Comparison of ENCODE assay signal across 11 cellular contexts in genomic region chr14:100557658-100558057, GRCh38. TPM values are rescaled to one million over a fixed set of nuclear protein-coding genes. Genes with fewer than 3 reads are reported as not detected.
DNase-seq lines count a peak whose midpoint lies in the region; ATAC-seq, FAIRE-seq and TF ChIP-seq lines count a peak whose summit lies in the region.
"Had no signal": no experiment of that assay in that cellular context is flagged by ENCODE, and none has a peak within 500 bp of the region (broad histone marks: within the 10 kb centered on the region; RNA-seq: fewer than 3 reads in every experiment).

No MANE protein-coding gene starts in this region.

- H3K9me3 ChIP-seq in H1 (ENCODE audit: insufficient read depth in 2 of 2, low read depth in 1 of 2, low read length in 1 of 2): no peaks in the 10 kb centered on the region

- H4K91ac ChIP-seq in H1 (replicated peaks; ENCODE audit: insufficient read length, low read length): peak overlapping the region; percentile 55

- no peaks in the 10 kb centered on the region for H3K9me3 Mint-ChIP-seq in stimulated activated naive CD8-positive, alpha-beta T cell treated with anti-CD3 and anti-CD28 coated beads, Interleukin-15, Interleukin-2, amounts not matched to agents 100 ng/mL and 50 ng/mL, for 24 hours

- no peak overlapping the region for H3K4me3 Mint-ChIP-seq in stimulated activated naive CD8-positive, alpha-beta T cell treated with anti-CD3 and anti-CD28 coated beads, Interleukin-15, Interleukin-2, amounts not matched to agents 100 ng/mL and 50 ng/mL, for 24 hours

- no peak for TF ChIP-seq EP300 in H1 (IDR thresholded peaks at IDR 0.05; ENCODE audit: borderline replicate concordance in 1 of 2, low read depth in 2 of 2, low read length in 2 of 2)

- H3K56ac ChIP-seq in H1 (replicated peaks; ENCODE audit: insufficient read length, low read depth, low read length): no peak overlapping the region

- no peaks in the 10 kb centered on the region for H3K79me1 ChIP-seq in H1 (ENCODE audit: low read depth, low read length)

- H3K36me3 ChIP-seq in H1 (ENCODE audit: control insufficient read depth in 2 of 4, insufficient read depth in 4 of 4, low read length in 3 of 4): no peaks in the 10 kb centered on the region

- no peak for ATAC-seq in stimulated activated naive CD8-positive, alpha-beta T cell treated with anti-CD3 and anti-CD28 coated beads, Interleukin-15, Interleukin-2, amounts not matched to agents 100 U/mL and 50 U/mL, for 24 hours
- no peak for ATAC-seq in GM19455 (IDR thresholded peaks at IDR 0.05; ENCODE audit: unreplicated experiment)

- H3K23me2 ChIP-seq in H1 (ENCODE audit: low read depth, low read length): no peaks in the 10 kb centered on the region

- H3K36me3 Mint-ChIP-seq in stimulated activated naive CD8-positive, alpha-beta T cell treated with anti-CD3 and anti-CD28 coated beads, Interleukin-15, Interleukin-2, amounts not matched to agents 100 ng/mL and 50 ng/mL, for 24 hours (ENCODE audit: low read depth): no peaks in the 10 kb centered on the region

- H3K27ac Mint-ChIP-seq in stimulated activated naive CD8-positive, alpha-beta T cell treated with anti-CD3 and anti-CD28 coated beads, Interleukin-15, Interleukin-2, amounts not matched to agents 100 ng/mL and 50 ng/mL, for 24 hours: peak overlapping the region; percentile 14

- H2BK12ac ChIP-seq in H1 (ENCODE audit: low read depth, low read length): 0 out of 2 replicates have a peak overlapping the region, but pooled peaks have one; percentile 23

- WGBS in H1 (ENCODE audit: extremely low coverage in 1 of 2, insufficient coverage in 1 of 2, insufficient read length in 1 of 2, insufficient replicate concordance in 2 of 2, low coverage in 1 of 2, low lambda C conversion rate in 2 of 2, missing lambda C conversion rate in 1 of 2), 2 experiments: 80% methylated on average over 11 of the region's 11 CpGs; no CpG with 5 or more reads in 1 of the 2 experiments

- H2AFZ ChIP-seq in H1 (ENCODE audit: low read length): no peak overlapping the region

- no peak for TF ChIP-seq CTCF in H1 (IDR thresholded peaks at IDR 0.05; ENCODE audit: control extremely low read depth in 1 of 3, insufficient read depth in 1 of 3, low read depth in 1 of 3, low read length in 3 of 3)

- peaks cover 12% of the 10 kb centered on the region for H3K4me1 Mint-ChIP-seq in stimulated activated naive CD8-positive, alpha-beta T cell treated with anti-CD3 and anti-CD28 coated beads, Interleukin-15, Interleukin-2, amounts not matched to agents 100 ng/mL and 50 ng/mL, for 24 hours (ENCODE audit: low read depth)

- POLR2A ChIA-PET in H1 (lab: Charles Lee; ENCODE audit: partially characterized antibody): no interaction called here

- no peak overlapping the region for H3K9ac ChIP-seq in H1 (replicated peaks in 1 of 4; ENCODE audit: extremely low read depth in 1 of 4, low read depth in 3 of 4, low read length in 3 of 4)

- no peak overlapping the region for H3K14ac ChIP-seq in H1 (ENCODE audit: insufficient read length)

- no peak overlapping the region; the same call in 1 of the 2 replicates for H2BK15ac ChIP-seq in H1 (ENCODE audit: low read length)

- no peak for TF ChIP-seq RAD21 in H1 (IDR thresholded peaks at IDR 0.05 in 1 of 2, conservative IDR thresholded peaks at IDR 0.05 in 1 of 2; ENCODE audit: low read depth in 2 of 2, low read length in 2 of 2)

- TF ChIP-seq POLR2A in H1 (IDR thresholded peaks at IDR 0.05; ENCODE audit: control extremely low read depth in 1 of 2, low read depth in 2 of 2, low read length in 2 of 2): no peak

- H3K27me3 Mint-ChIP-seq in stimulated activated naive CD8-positive, alpha-beta T cell treated with anti-CD3 and anti-CD28 coated beads, Interleukin-15, Interleukin-2, amounts not matched to agents 100 ng/mL and 50 ng/mL, for 24 hours: no peaks in the 10 kb centered on the region

- DNase-seq in stimulated activated naive CD8-positive, alpha-beta T cell treated with anti-CD3 and anti-CD28 coated beads, Interleukin-15, Interleukin-2, amounts not matched to agents 100 U/mL and 50 U/mL, for 24 hours: no peak
- peak; percentile 62 for DNase-seq in NCI-H69 (lab: John Stamatoyannopoulos, UW)
- DNase-seq in H1 (ENCODE audit: low read depth in 1 of 2, low spot score in 2 of 2): no peak
- peak; percentile 31 for DNase-seq in urothelium cell line (ENCODE audit: low spot score)
- DNase-seq in stimulated activated CD4-positive, alpha-beta T cell treated with anti-CD3 and anti-CD28 coated beads, Interleukin-4, amount 100 ng/mL, for 4 hours: no peak
- DNase-seq in middle frontal gyrus (ENCODE audit: extremely low spot score, low spot score): no peak
- DNase-seq: activated effector memory CD4-positive, alpha-beta T cell treated with anti-CD3 and anti-CD28 coated beads, Interleukin-2, amount 50 U/mL, for 16 hours; KBM-7; stimulated activated CD4-positive, alpha-beta T cell treated with anti-CD3 and anti-CD28 coated beads, Interleukin-15, amount 100 ng/mL, for 24 hours had no signal

- H3K79me2 ChIP-seq in H1 (ENCODE audit: control insufficient read depth in 1 of 2, insufficient read depth in 2 of 2, low read length in 2 of 2): no peaks in the 10 kb centered on the region

- H3K4me1 ChIP-seq in H1 (replicated peaks in 1 of 4; ENCODE audit: control insufficient read depth in 3 of 4, insufficient read depth in 4 of 4, low read length in 3 of 4): peaks cover 0 to 19% (median 17%) of the 10 kb centered on the region in 4 experiments; a peak in 6 of 7 replicates

- no peak overlapping the region for H3K27ac ChIP-seq in H1 (ENCODE audit: low read depth, low read length)

- FAIRE-seq in H1 (lab: Jason Lieb, UNC): no peak
- no peak for FAIRE-seq in urothelium cell line (lab: Jason Lieb, UNC)

- peak overlapping the region; percentile 69 for H3K4ac ChIP-seq in H1 (replicated peaks; ENCODE audit: insufficient read length, low read depth, low read length)

- CTCF ChIA-PET in H1 (lab: Charles Lee; ENCODE audit: partially characterized antibody): interaction anchor here (1.4 to 4.4 kb wide), 4 partner anchors 9 to 99 kb away, joined by 4 to 19 read pairs (median 8); no protein-coding TSS in a partner anchor

- no peak overlapping the region for H2AK5ac ChIP-seq in H1 (ENCODE audit: low read depth, low read length)

- no peak overlapping the region for H3K23ac ChIP-seq in H1 (ENCODE audit: insufficient read length)

- no peak overlapping the region for H3K4me2 ChIP-seq in H1 (ENCODE audit: insufficient read depth in 1 of 2, low read depth in 2 of 2, low read length in 2 of 2)

- peaks cover 0 to 5% (median 2%) of the 10 kb centered on the region in 4 experiments; a peak in 3 of 7 replicates for H3K27me3 ChIP-seq in H1 (replicated peaks in 1 of 4; ENCODE audit: control insufficient read depth in 3 of 4, extremely low read depth in 1 of 4, insufficient read depth in 3 of 4, low read length in 3 of 4)

- no peak overlapping the region for H2BK20ac ChIP-seq in H1 (ENCODE audit: low read length)

- H4K20me1 ChIP-seq in H1 (replicated peaks in 1 of 2; ENCODE audit: control insufficient read depth in 1 of 2, insufficient read depth in 2 of 2, low read length in 2 of 2): peaks cover 0 to 6% of the 10 kb centered on the region in 2 experiments

- H4K5ac ChIP-seq in H1 (ENCODE audit: insufficient read length, low read depth, low read length): no peak overlapping the region

- H3K4me3 ChIP-seq in H1 (ENCODE audit: extremely low read depth in 1 of 4, insufficient read depth in 2 of 4, low read depth in 3 of 4, low read length in 4 of 4): no peak overlapping the region

- no peak overlapping the region for H2BK120ac ChIP-seq in H1 (replicated peaks; ENCODE audit: low read depth, low read length)

- no peak overlapping the region for H3K18ac ChIP-seq in H1 (ENCODE audit: extremely low read depth, low read length)

- H2BK5ac ChIP-seq in H1 (ENCODE audit: low read depth, low read length): no peak overlapping the region

- peak overlapping the region; percentile 35; the same call in 1 of the 2 replicates for H4K8ac ChIP-seq in H1 (ENCODE audit: extremely low read depth, insufficient read depth, low read length)

TF ChIP-seq in H1, 55 proteins besides CTCF, POLR2A, EP300 and RAD21 (continues in another document):
- no peak for TF ChIP-seq KDM5A (IDR thresholded peaks at IDR 0.05; ENCODE audit: low read length)
- TF ChIP-seq ASH2L (IDR thresholded peaks at IDR 0.05; ENCODE audit: low read length): no peak
- TF ChIP-seq BACH1 (IDR thresholded peaks at IDR 0.05; ENCODE audit: low read length): no peak
- no peak for TF ChIP-seq SP4 (IDR thresholded peaks at IDR 0.05; ENCODE audit: low read length)
- no peak for TF ChIP-seq MAFK (IDR thresholded peaks at IDR 0.05; ENCODE audit: low read depth, low read length)
- no peak for TF ChIP-seq SIX5 (IDR thresholded peaks at IDR 0.05; ENCODE audit: low read depth, low read length)
- TF ChIP-seq SIRT6 (IDR thresholded peaks at IDR 0.05; ENCODE audit: low read length): no peak
- TF ChIP-seq HDAC6 (IDR thresholded peaks at IDR 0.05; ENCODE audit: low read depth, low read length): no peak

RNA-seq across cellular contexts. Expression of gene BEGAIN, which starts 29.6 kb away (rescaled TPM):
- 2.1 and 3.0 TPM in 2 replicates for total RNA-seq in H1 (2021; fragmentation: NEBNext Ultra II Directional; extraction: Animal tissue kit (Norgen Biotek cat#: 25700))
- polyA plus RNA-seq in H1 (2011; rRNA removed): 2.9 and 3.7 TPM in 2 replicates
- polyA plus RNA-seq in H1 (2011; cell fraction: cytosol; rRNA removed): 2.7 TPM
- 5.0 TPM for polyA plus RNA-seq in H1 (2011; cell fraction: nucleus; rRNA removed)
- 2.0 to 3.5 TPM (median 2.7 TPM) in 4 replicates for polyA plus RNA-seq in H1 (2012, experiment 1 of 2)
- 1.5 TPM for polyA plus RNA-seq in H1 (2012, experiment 2 of 2)
- 1.6 TPM for polyA plus RNA-seq in H1 (2013, experiment 1 of 2)
- 1.8 TPM for polyA plus RNA-seq in H1 (2013, experiment 2 of 2)
- polyA minus RNA-seq in H1 (2011; rRNA and poly(A)+ RNA removed): 1.0 and 1.7 TPM in 2 replicates
- 1.4 TPM for polyA minus RNA-seq in H1 (2011; cell fraction: cytosol; rRNA and poly(A)+ RNA removed)
- 1.9 TPM for polyA minus RNA-seq in H1 (2011; cell fraction: nucleus; rRNA and poly(A)+ RNA removed)

Comparison
In these comparisons a context has a peak if more than half of its experiments do, and no peak if none do; other contexts are left out.
1. DNase-seq: peak in NCI-H69 (single experiment) and urothelium cell line (single experiment); none in stimulated activated naive CD8-positive, alpha-beta T cell treated with anti-CD3 and anti-CD28 coated beads, Interleukin-15, Interleukin-2, amounts not matched to agents 100 U/mL and 50 U/mL, for 24 hours (single experiment), H1 (0 of 2), stimulated activated CD4-positive, alpha-beta T cell treated with anti-CD3 and anti-CD28 coated beads, Interleukin-4, amount 100 ng/mL, for 4 hours (0 of 2) and middle frontal gyrus (single experiment).